18 cellular contexts compared by ENCODE assay signal in the genomic region with DNA sequence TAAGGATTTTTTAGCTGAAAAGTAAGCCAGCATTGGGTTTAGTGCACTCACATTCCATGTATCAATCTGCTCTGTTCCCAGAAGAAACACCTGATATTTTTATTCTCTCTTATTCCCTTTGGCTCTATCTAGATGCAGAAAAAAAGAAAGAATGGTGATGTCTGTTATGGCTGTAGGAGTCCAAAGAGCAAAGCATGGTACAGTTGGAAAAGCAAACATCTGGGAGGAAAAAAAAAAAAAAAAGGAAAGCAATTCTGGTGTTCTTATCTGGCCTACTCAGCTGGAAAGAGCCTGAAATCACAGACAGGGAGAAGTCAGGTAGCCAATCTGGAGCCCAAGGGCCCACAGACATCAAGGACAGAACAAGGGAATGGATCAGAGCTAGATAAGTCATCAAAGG.
DNase-seq lines count a peak whose midpoint lies in the region; ATAC-seq, FAIRE-seq and TF ChIP-seq lines count a peak whose summit lies in the region.
"Had no signal": no experiment of that assay in that cellular context is flagged by ENCODE, and none has a peak within 500 bp of the region (broad histone marks: within the 10 kb centered on the region; RNA-seq: fewer than 3 reads in every experiment).

No MANE protein-coding gene starts in this region.

- peaks cover 25% of the 10 kb centered on the region for H3K4me1 Mint-ChIP-seq in endothelial cell (ENCODE audit: unreplicated experiment)
- no peaks in the 10 kb centered on the region for H3K4me1 Mint-ChIP-seq in stimulated activated naive B cell treated with anti-CD40 and anti-IgM and Interleukin-4, amounts not matched to agents 10 μg/mL and 1 μg/mL and 100 μg/mL, for 72 hours

- no peaks in the 10 kb centered on the region for H3K27me3 Mint-ChIP-seq in endothelial cell (ENCODE audit: unreplicated experiment)
- peaks cover 0 to 4% of the 10 kb centered on the region in 2 donors for H3K27me3 Mint-ChIP-seq in stimulated activated naive B cell treated with anti-CD40 and anti-IgM and Interleukin-4, amounts not matched to agents 10 μg/mL and 1 μg/mL and 100 μg/mL, for 72 hours

- H3K23ac ChIP-seq in mesenchymal stem cell (ENCODE audit: low read length in 2 of 2), result no peak overlapping the region

- H3K9me3 ChIP-seq in mesenchymal stem cell (ENCODE audit: control insufficient read depth, low read length) (no peaks in the 10 kb centered on the region), small intestine (ENCODE audit: control insufficient read depth, low read depth) (no peaks in the 10 kb centered on the region)

- H3K4me2 ChIP-seq in mesenchymal stem cell (ENCODE audit: low read length, poor library complexity, severe bottlenecking), result no peak overlapping the region

- peaks cover 9% of the 10 kb centered on the region for H3K4me1 ChIP-seq in mesenchymal stem cell (ENCODE audit: control insufficient read depth, insufficient read depth, low read depth, low read length)
- H3K4me1 ChIP-seq in small intestine (ENCODE audit: control insufficient read depth in 2 of 2, insufficient read depth in 1 of 2, low read depth in 1 of 2, low read length in 1 of 2), result peaks cover 0 to 3% of the 10 kb centered on the region in 2 donors

- DNase-seq in DMS53 (lab: John Stamatoyannopoulos, UW) (peak; percentile 23), DMS53 treated with DMSO at 0.1 percent for 48 hours (lab: John Stamatoyannopoulos, UW; ENCODE audit: unreplicated experiment) (no peak), endothelial cell (ENCODE audit: low spot score) (no peak), mesenchymal stem cell (no peak), small intestine (peak; percentile 44), cerebellum (ENCODE audit: low spot score) (no peak), NOMO-1 (lab: John Stamatoyannopoulos, UW; ENCODE audit: unreplicated experiment in 2 of 2) (no peak)
- DNase-seq in stimulated activated naive B cell treated with anti-CD40 and anti-IgM and Interleukin-4, amounts not matched to agents 10 μg/mL and 1 μg/mL and 100 μg/mL, for 72 hours, result no peak
- DNase-seq: CD8-positive, alpha-beta T cell; COR-L47; DMS79; EL; GM23248 had no signal

- peaks cover 6% of the 10 kb centered on the region for H3K36me3 Mint-ChIP-seq in endothelial cell (ENCODE audit: low read depth, unreplicated experiment)
- H3K36me3 Mint-ChIP-seq in stimulated activated naive B cell treated with anti-CD40 and anti-IgM and Interleukin-4, amounts not matched to agents 10 μg/mL and 1 μg/mL and 100 μg/mL, for 72 hours, result peaks cover 4 to 5% of the 10 kb centered on the region in 2 donors
- H3K36me3 Mint-ChIP-seq: CD8-positive, alpha-beta T cell had no signal

- no peak overlapping the region for H3K14ac ChIP-seq in mesenchymal stem cell (ENCODE audit: low read length in 2 of 2)

- H3K27ac ChIP-seq in mesenchymal stem cell (ENCODE audit: low read length, poor library complexity, severe bottlenecking) (no peak overlapping the region), small intestine (ENCODE audit: low read depth in 1 of 2, low read length in 1 of 2) (no peak overlapping the region)
- H3K27ac ChIP-seq: 22Rv1, GM23248 had no signal

- H3K9me3 Mint-ChIP-seq in endothelial cell (ENCODE audit: unreplicated experiment), result no peaks in the 10 kb centered on the region
- H3K9me3 Mint-ChIP-seq in stimulated activated naive B cell treated with anti-CD40 and anti-IgM and Interleukin-4, amounts not matched to agents 10 μg/mL and 1 μg/mL and 100 μg/mL, for 72 hours, result peaks cover 0 to 5% of the 10 kb centered on the region in 2 donors
- H3K9me3 Mint-ChIP-seq: CD8-positive, alpha-beta T cell had no signal

- no peaks in the 10 kb centered on the region for H3K79me1 ChIP-seq in mesenchymal stem cell (replicated peaks; ENCODE audit: low read length, poor library complexity, severe bottlenecking)

- no peak overlapping the region for H3K4me3 ChIP-seq in mesenchymal stem cell (ENCODE audit: insufficient read depth in 1 of 2, low read depth in 1 of 2, low read length in 2 of 2)
- no peak overlapping the region for H3K4me3 ChIP-seq in small intestine (ENCODE audit: low read depth in 1 of 2, low read length in 2 of 2)
- H3K4me3 ChIP-seq: GM23248 had no signal

- H2AFZ ChIP-seq in mesenchymal stem cell (ENCODE audit: low read depth, low read length), result no peak overlapping the region
- H2AFZ ChIP-seq: GM23248 had no signal

- no peak overlapping the region for H4K8ac ChIP-seq in mesenchymal stem cell (ENCODE audit: low read length)

- H2AK5ac ChIP-seq in mesenchymal stem cell (ENCODE audit: low read length, severe bottlenecking), result peak overlapping the region; percentile 4

- H3K4me3 Mint-ChIP-seq in endothelial cell (ENCODE audit: unreplicated experiment), result no peak overlapping the region
- H3K4me3 Mint-ChIP-seq in stimulated activated naive B cell treated with anti-CD40 and anti-IgM and Interleukin-4, amounts not matched to agents 10 μg/mL and 1 μg/mL and 100 μg/mL, for 72 hours, result no peak overlapping the region
- H3K4me3 Mint-ChIP-seq: CD14-positive monocyte; CD8-positive, alpha-beta T cell had no signal

- no peak overlapping the region for H2BK120ac ChIP-seq in mesenchymal stem cell (ENCODE audit: low read depth, low read length)

- no peak overlapping the region for H3K9ac ChIP-seq in mesenchymal stem cell (ENCODE audit: low read length)
- H3K9ac ChIP-seq: GM23248 had no signal

- H3K27me3 ChIP-seq in mesenchymal stem cell (ENCODE audit: control insufficient read depth in 1 of 2, insufficient read depth in 1 of 2, low read length in 2 of 2) (no peaks in the 10 kb centered on the region), small intestine (ENCODE audit: control insufficient read depth in 2 of 2, insufficient read depth in 2 of 2, low read length in 2 of 2) (no peaks in the 10 kb centered on the region)

- no peak for FAIRE-seq in small intestine (lab: Jason Lieb, UNC)
- FAIRE-seq: G401.6, GM12891 had no signal

- TF ChIP-seq CTCF in endothelial cell (IDR thresholded peaks at IDR 0.05; ENCODE audit: unreplicated experiment), result no peak

- H3K36me3 ChIP-seq in mesenchymal stem cell (ENCODE audit: control insufficient read depth in 1 of 2, insufficient read depth in 2 of 2, low read depth in 1 of 2, low read length in 2 of 2) (no peaks in the 10 kb centered on the region), small intestine (ENCODE audit: control insufficient read depth in 2 of 2, insufficient read depth in 2 of 2, low read length in 2 of 2) (no peaks in the 10 kb centered on the region)

- H3K18ac ChIP-seq in mesenchymal stem cell (ENCODE audit: low read depth in 1 of 2, low read length in 2 of 2), result no peak overlapping the region

- no peak overlapping the region for H2BK15ac ChIP-seq in mesenchymal stem cell (ENCODE audit: low read depth, poor library complexity, severe bottlenecking)

- H2BK5ac ChIP-seq in mesenchymal stem cell (ENCODE audit: low read depth, low read length, poor library complexity, severe bottlenecking), result no peak overlapping the region

- no peak overlapping the region for H4K91ac ChIP-seq in mesenchymal stem cell (ENCODE audit: low read length)

- H3K4ac ChIP-seq in mesenchymal stem cell (ENCODE audit: low read depth in 1 of 2, low read length in 2 of 2), result no peak overlapping the region

- H2BK12ac ChIP-seq in mesenchymal stem cell (ENCODE audit: low read length in 2 of 2), result no peak overlapping the region

- peak overlapping the region; percentile 37 for H3K27ac Mint-ChIP-seq in endothelial cell (ENCODE audit: unreplicated experiment)
- no peak overlapping the region for H3K27ac Mint-ChIP-seq in stimulated activated naive B cell treated with anti-CD40 and anti-IgM and Interleukin-4, amounts not matched to agents 10 μg/mL and 1 μg/mL and 100 μg/mL, for 72 hours
- H3K27ac Mint-ChIP-seq: CD14-positive monocyte; CD8-positive, alpha-beta T cell had no signal

- no peak for ATAC-seq in stimulated activated naive B cell treated with anti-CD40 and anti-IgM and Interleukin-4, amounts not matched to agents 10 μg/mL and 1 μg/mL and 100 μg/mL, for 72 hours (replicated peaks)
- ATAC-seq: CD8-positive, alpha-beta T cell; HCT116 had no signal

Comparison
In these comparisons a context has a peak if more than half of its experiments do, and no peak if none do; other contexts are left out.
1. DNase-seq: peak in DMS53 (single experiment) and small intestine (single experiment); none in DMS53 treated with DMSO at 0.1 percent for 48 hours (single experiment), endothelial cell (single experiment), mesenchymal stem cell (single experiment), cerebellum (single experiment), NOMO-1 (0 of 2) and stimulated activated naive B cell treated with anti-CD40 and anti-IgM and Interleukin-4, amounts not matched to agents 10 μg/mL and 1 μg/mL and 100 μg/mL, for 72 hours (single experiment).